ENCODE assay signal across 9 cellular contexts in genomic region chr16:76265434-76266045, GRCh38. TPM values are rescaled to one million over a fixed set of nuclear protein-coding genes. Genes with fewer than 3 reads are reported as not detected.
DNase-seq lines count a peak whose midpoint lies in the region; ATAC-seq and TF ChIP-seq lines count a peak whose summit lies in the region.
"Had no signal": no experiment of that assay in that cellular context is flagged by ENCODE, and none has a peak within 500 bp of the region (broad histone marks: within the 10 kb centered on the region; RNA-seq: fewer than 3 reads in every experiment).

No MANE protein-coding gene starts in this region.

- no peak for TF ChIP-seq POLR2A in Peyer's patch (IDR thresholded peaks at IDR 0.05)

- no peaks in the 10 kb centered on the region for H3K27me3 ChIP-seq in Peyer's patch

- H3K4me3 Mint-ChIP-seq in natural killer cell = no peak overlapping the region

- H3K4me1 Mint-ChIP-seq in natural killer cell = no peaks in the 10 kb centered on the region

- peaks cover 9% of the 10 kb centered on the region for H3K36me3 Mint-ChIP-seq in natural killer cell

- no peak overlapping the region for H3K27ac ChIP-seq in Peyer's patch
- H3K27ac ChIP-seq: SK-N-MC had no signal

- no peaks in the 10 kb centered on the region for H3K9me3 ChIP-seq in Peyer's patch

- TF ChIP-seq CTCF in Peyer's patch (IDR thresholded peaks at IDR 0.05) (peak in 4 of 6 experiments; percentile 14 to 49 (median 45)), fibroblast of villous mesenchyme (IDR thresholded peaks at IDR 0.05; ENCODE audit: insufficient read depth, low read depth, low read length) (peak; percentile 43), natural killer cell (IDR thresholded peaks at IDR 0.05) (no peak)

- H3K27me3 Mint-ChIP-seq in natural killer cell (ENCODE audit: low read depth in 2 of 2) = no peaks in the 10 kb centered on the region

- intact Hi-C loops in natural killer cell (cut with micrococcal nuclease) = no loop called here

- peaks cover 20 to 31% of the 10 kb centered on the region in 2 donors for H3K9me3 Mint-ChIP-seq in natural killer cell

- H3K36me3 ChIP-seq in Peyer's patch = no peaks in the 10 kb centered on the region

- no peak overlapping the region for H3K27ac Mint-ChIP-seq in natural killer cell

- no peaks in the 10 kb centered on the region for H3K4me1 ChIP-seq in Peyer's patch

- no peak overlapping the region for H3K4me3 ChIP-seq in Peyer's patch
- no peak overlapping the region for H3K4me3 ChIP-seq in fibroblast of villous mesenchyme (ENCODE audit: low read depth, low read length)
- H3K4me3 ChIP-seq: SK-N-MC had no signal

- ATAC-seq in GM18873 (IDR thresholded peaks at IDR 0.05; ENCODE audit: low FRiP score, unreplicated experiment) (peak; percentile 70), HG03108 (IDR thresholded peaks at IDR 0.05; ENCODE audit: unreplicated experiment) (peak; percentile 60), natural killer cell (no peak)

- DNase-seq in D341Med (ENCODE audit: low spot score) = peak; percentile 62
- DNase-seq in Peyer's patch = peak in 2 of 3 donors; percentile 46 to 51
- no peak for DNase-seq in fibroblast of villous mesenchyme (ENCODE audit: low read depth)
- no peak for DNase-seq in NCI-H774 (lab: John Stamatoyannopoulos, UW)
- no peak for DNase-seq in cerebellar nuclear complex (lab: John Stamatoyannopoulos, UW)
- DNase-seq in natural killer cell = no peak

RNA-seq across cellular contexts. Expression of gene CNTNAP4, which starts 11.7 kb away (rescaled TPM):
- total RNA-seq in Peyer's patch = not detected
- not detected in 2 replicates for total RNA-seq in fibroblast of villous mesenchyme
- total RNA-seq in natural killer cell = not detected

Comparison
In these comparisons a context has a peak if more than half of its experiments do, and no peak if none do; other contexts are left out.
1. DNase-seq: peak in D341Med (single experiment) and Peyer's patch (2 of 3); none in fibroblast of villous mesenchyme (single experiment), NCI-H774 (single experiment), cerebellar nuclear complex (0 of 2) and natural killer cell (single experiment).
2. ATAC-seq: peak in GM18873 (single experiment) and HG03108 (single experiment); none in natural killer cell (0 of 3).